Comparison of ENCODE assay signal across 12 cellular contexts in the genomic region with DNA sequence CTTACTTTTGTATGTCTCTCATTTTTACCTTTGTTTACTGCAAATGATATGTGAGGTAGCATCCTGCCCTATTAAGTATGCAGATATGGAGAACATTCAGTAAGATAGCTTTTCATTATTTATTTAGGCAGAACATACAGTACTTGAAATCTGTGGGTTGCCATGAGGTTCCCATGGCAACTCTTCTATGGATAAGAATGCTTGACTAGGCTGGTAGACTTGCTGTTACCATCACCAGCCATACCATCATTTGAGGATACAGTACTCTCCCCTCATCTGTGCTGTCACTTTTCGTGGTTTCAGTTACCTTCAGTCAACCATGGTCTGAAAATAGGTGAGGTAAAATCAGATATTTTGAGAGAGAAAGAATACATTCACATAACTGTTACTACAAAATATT. TPM values are rescaled to one million over a fixed set of nuclear protein-coding genes. Genes with fewer than 3 reads are reported as not detected.
DNase-seq lines count a peak whose midpoint lies in the region; ATAC-seq, FAIRE-seq and TF ChIP-seq lines count a peak whose summit lies in the region.
"Had no signal": no experiment of that assay in that cellular context is flagged by ENCODE, and none has a peak within 500 bp of the region (broad histone marks: within the 10 kb centered on the region; RNA-seq: fewer than 3 reads in every experiment).

No MANE protein-coding gene starts in this region.

- no peaks in the 10 kb centered on the region; the same call in 1 of the 2 replicates for H3K9me3 ChIP-seq in K562 (replicated peaks; ENCODE audit: control insufficient read depth, insufficient read depth, low read depth, low read length)
- no peaks in the 10 kb centered on the region for H3K9me3 ChIP-seq in WERI-Rb-1 (ENCODE audit: severe bottlenecking)
- H3K9me3 ChIP-seq: suprapubic skin had no signal

- H3K27ac Mint-ChIP-seq in natural killer cell treated with Interleukin-12 subunit alpha and Interleukin-12 subunit beta and Interleukin-15 and Interleukin-18, amount 100 ng/mL, for 72 hours: no peak overlapping the region
- H3K27ac Mint-ChIP-seq: nephron progenitor cell had no signal

- H3K4me1 Mint-ChIP-seq in natural killer cell treated with Interleukin-12 subunit alpha and Interleukin-12 subunit beta and Interleukin-15 and Interleukin-18, amount 100 ng/mL, for 72 hours (ENCODE audit: low read depth in 2 of 2): peaks cover 4 to 5% of the 10 kb centered on the region in 2 donors
- H3K4me1 Mint-ChIP-seq: nephron progenitor cell had no signal

- DNase-seq in DMS 273 (lab: John Stamatoyannopoulos, UW; ENCODE audit: unreplicated experiment) (peak; percentile 0), DMS 273 treated with DMSO at 0.1 percent for 48 hours (lab: John Stamatoyannopoulos, UW) (no peak), K562 (ENCODE audit: extremely low read depth in 1 of 4, low spot score in 3 of 4) (no peak), GM13976 (ENCODE audit: low spot score) (no peak), WERI-Rb-1 (no peak)
- no peak for DNase-seq in natural killer cell treated with Interleukin-12 subunit alpha and Interleukin-12 subunit beta and Interleukin-15 and Interleukin-18, amount 100 ng/mL, for 72 hours (ENCODE audit: low spot score)
- DNase-seq: 8988T; activated T-cell treated with anti-CD3 and anti-CD28 coated beads, Interleukin-2, amount 50 U/mL, for 1 hour; nephron progenitor cell had no signal

- H3K9me3 Mint-ChIP-seq in natural killer cell treated with Interleukin-12 subunit alpha and Interleukin-12 subunit beta and Interleukin-15 and Interleukin-18, amount 100 ng/mL, for 72 hours: no peaks in the 10 kb centered on the region
- H3K9me3 Mint-ChIP-seq: nephron progenitor cell had no signal

- no peaks in the 10 kb centered on the region for H3K4me1 ChIP-seq in K562 (replicated peaks in 1 of 2; ENCODE audit: control insufficient read depth in 2 of 2, insufficient read depth in 2 of 2, low read length in 2 of 2)
- H3K4me1 ChIP-seq: suprapubic skin had no signal

- BruUV-seq in K562 (replicated peaks; lab: Mats Ljungman, UMichigan): no TSS peak

- H3K9me1 ChIP-seq in K562 (ENCODE audit: control insufficient read depth, insufficient read depth, low read length): no peaks in the 10 kb centered on the region

- no peak for TF ChIP-seq RAD21 in K562 (CRISPR knock-in tag; conservative IDR thresholded peaks at IDR 0.05 in 1 of 2, IDR thresholded peaks at IDR 0.05 in 1 of 2)

- ATAC-seq in GM21528 (IDR thresholded peaks at IDR 0.05; ENCODE audit: low FRiP score, unreplicated experiment): peak; percentile 80
- ATAC-seq in HG03108 (IDR thresholded peaks at IDR 0.05; ENCODE audit: unreplicated experiment): peak; percentile 42
- no peak for ATAC-seq in K562
- no peak for ATAC-seq in natural killer cell treated with Interleukin-12 subunit alpha and Interleukin-12 subunit beta and Interleukin-15 and Interleukin-18, amount 100 ng/mL, for 72 hours

- intact Hi-C loops in K562 (cut with micrococcal nuclease): loop anchor here (2.0 kb wide), 1 partner anchor 83 kb away; no protein-coding TSS in a partner anchor

- in situ Hi-C loops in K562 (cut with MboI): loop anchor here (10.0 kb wide), 1 partner anchor 225 kb away; the partner anchor contains the start of gene NPY1R
- in situ Hi-C loops in GM13976 (cut with MboI; ENCODE audit: low sequenced_read_pairs, unreplicated experiment): loop anchor here (25.0 kb wide), 1 partner anchor 227 kb away; the partner anchor contains the start of genes NPY1R and NPY5R

- TF ChIP-seq POLR2A in K562 (conservative IDR thresholded peaks at IDR 0.05): no peak

- WGBS in K562 (ENCODE audit: insufficient coverage, low coverage, missing lambda C conversion rate): 93% methylated on average over 1 of the region's 1 CpG

- H3K36me3 ChIP-seq in K562 (ENCODE audit: control insufficient read depth, insufficient read depth, low read length) (peaks cover 8% of the 10 kb centered on the region; the same call in 1 of the 3 replicates), WERI-Rb-1 (no peaks in the 10 kb centered on the region)
- H3K36me3 ChIP-seq: suprapubic skin had no signal

- no peaks in the 10 kb centered on the region for H3K27me3 Mint-ChIP-seq in natural killer cell treated with Interleukin-12 subunit alpha and Interleukin-12 subunit beta and Interleukin-15 and Interleukin-18, amount 100 ng/mL, for 72 hours

- H3K79me2 ChIP-seq in K562 (ENCODE audit: control insufficient read depth, insufficient read depth, low read length): no peaks in the 10 kb centered on the region

- H3K4me3 ChIP-seq in K562 (no peak overlapping the region), WERI-Rb-1 (ENCODE audit: low read depth, low read length) (no peak overlapping the region)
- H3K4me3 ChIP-seq: suprapubic skin had no signal

- H3K27me3 ChIP-seq in K562 (ENCODE audit: control insufficient read depth in 2 of 2, insufficient read depth in 2 of 2, low read length in 2 of 2) (no peaks in the 10 kb centered on the region), WERI-Rb-1 (ENCODE audit: insufficient read depth, low read depth, severe bottlenecking) (no peaks in the 10 kb centered on the region)
- H3K27me3 ChIP-seq: suprapubic skin had no signal

- no peak for TF ChIP-seq CTCF in K562 (IDR thresholded peaks at IDR 0.05 in 2 of 3, conservative IDR thresholded peaks at IDR 0.05 in 1 of 3; ENCODE audit: insufficient read depth in 2 of 3, low read depth in 1 of 3, low read length in 3 of 3)
- TF ChIP-seq CTCF in GM13976 (IDR thresholded peaks at IDR 0.05; ENCODE audit: borderline replicate concordance, control extremely low read depth, extremely low read depth, insufficient read depth, missing control alignments): no peak
- TF ChIP-seq CTCF in WERI-Rb-1 (IDR thresholded peaks at IDR 0.05; ENCODE audit: low read depth, low read length): no peak

- TF ChIP-seq EP300 in K562 (IDR thresholded peaks at IDR 0.05; ENCODE audit: low read length): no peak

- no peak overlapping the region for H3K4me3 Mint-ChIP-seq in natural killer cell treated with Interleukin-12 subunit alpha and Interleukin-12 subunit beta and Interleukin-15 and Interleukin-18, amount 100 ng/mL, for 72 hours
- H3K4me3 Mint-ChIP-seq: nephron progenitor cell had no signal

- H3K27ac ChIP-seq in K562 (ENCODE audit: extremely low read depth, low read depth, low read length) (no peak overlapping the region), WERI-Rb-1 (no peak overlapping the region)
- H3K27ac ChIP-seq: suprapubic skin had no signal

- no peak overlapping the region for H2AFZ ChIP-seq in K562 (ENCODE audit: low read depth, low read length)

- no peaks in the 10 kb centered on the region for H3K36me3 Mint-ChIP-seq in natural killer cell treated with Interleukin-12 subunit alpha and Interleukin-12 subunit beta and Interleukin-15 and Interleukin-18, amount 100 ng/mL, for 72 hours

- no peaks in the 10 kb centered on the region for H4K20me1 ChIP-seq in K562 (replicated peaks; ENCODE audit: control insufficient read depth, insufficient read depth, low read length)

- CTCF ChIA-PET in K562 (lab: Yijun Ruan, JAX; ENCODE audit: low intra/inter-chr PET ratio): no interaction called here

- no peak overlapping the region for H3K4me2 ChIP-seq in K562 (ENCODE audit: insufficient read depth, low read length)

- POLR2A ChIA-PET in K562 (lab: Yijun Ruan, JAX): interaction anchor here (0.8 kb wide), 1 partner anchor 10 kb away, joined by 4 read pairs; no protein-coding TSS in a partner anchor

- H3K9ac ChIP-seq in K562 (ENCODE audit: insufficient read depth in 1 of 2, low read depth in 2 of 2, low read length in 2 of 2): no peak overlapping the region

- peak; percentile 46 for FAIRE-seq in K562 (lab: Jason Lieb, UNC)

TF ChIP-seq in K562, 482 proteins besides CTCF, POLR2A, EP300 and RAD21:
- TF ChIP-seq ETV5 (CRISPR knock-in tag; IDR thresholded peaks at IDR 0.05; ENCODE audit: low read depth) (no peak), TFAM (CRISPR knock-in tag; conservative IDR thresholded peaks at IDR 0.05) (no peak), RFX1 (IDR thresholded peaks at IDR 0.05) (peak; percentile 66)

RNA-seq across cellular contexts. Expression of gene NAF1, which starts 56.7 kb away (rescaled TPM):
- total RNA-seq in K562 (2011; cell fraction: chromatin; rRNA removed; ENCODE audit: low replicate concordance): 32.4 and 67.7 TPM in 2 replicates
- total RNA-seq in K562 (2011; cell fraction: nucleolus; rRNA removed): 23.3 and 24.5 TPM in 2 replicates
- total RNA-seq in K562 (2011; cell fraction: nucleoplasm; rRNA removed): 37.0 and 77.9 TPM in 2 replicates
- total RNA-seq in K562 (2014; rRNA removed) (25.8 and 31.6 TPM in 2 replicates), K562 (2014; rRNA removed; fragmentation: Illumina TruSeq; extraction: Trizol) (16.5 and 17.0 TPM in 2 replicates), K562 (2015; rRNA removed; fragmentation: Illumina TruSeq; extraction: Trizol) (17.0 and 19.6 TPM in 2 replicates), K562 (2021) (39.2 and 40.6 TPM in 2 replicates)
- polyA plus RNA-seq in K562 (2011; rRNA removed) (15.0 and 15.7 TPM in 2 replicates), K562 (2014; fragmentation: Illumina TruSeq; extraction: Trizol) (20.8 and 22.0 TPM in 2 replicates), K562 (2014; fragmentation: Nextera tagmentation; extraction: Ambion mirVana) (1 to 10 TPM; 2.4 to 2.7 TPM), K562 (2014; rRNA removed) (21.6 TPM in 2 replicates)
- 6.1 and 8.6 TPM in 2 replicates for polyA plus RNA-seq in K562 (2011; cell fraction: cytosol; rRNA removed)
- polyA plus RNA-seq in K562 (2011; cell fraction: nucleus; rRNA removed): 13.6 and 14.4 TPM in 2 replicates
- 13.4 and 17.8 TPM in 2 replicates for polyA plus RNA-seq in K562 (2012)
- polyA minus RNA-seq in K562 (2011; rRNA and poly(A)+ RNA removed): 22.9 and 23.0 TPM in 2 replicates
- polyA minus RNA-seq in K562 (2011; cell fraction: cytosol; rRNA and poly(A)+ RNA removed): 15.8 and 17.5 TPM in 2 replicates
- polyA minus RNA-seq in K562 (2011; cell fraction: nucleus; rRNA and poly(A)+ RNA removed): 51.2 and 60.5 TPM in 2 replicates
- total RNA-seq in natural killer cell treated with Interleukin-12 subunit alpha and Interleukin-12 subunit beta and Interleukin-15 and Interleukin-18, amount 100 ng/mL, for 72 hours: 10 to 100 TPM; 22.1 to 32.9 TPM

Comparison
In these comparisons a context has a peak if more than half of its experiments do, and no peak if none do; other contexts are left out.
1. ATAC-seq: peak in GM21528 (single experiment) and HG03108 (single experiment); none in K562 (single experiment) and natural killer cell treated with Interleukin-12 subunit alpha and Interleukin-12 subunit beta and Interleukin-15 and Interleukin-18, amount 100 ng/mL, for 72 hours (0 of 2).